ENCODE assay signal across 17 cellular contexts in genomic region chr11:19368726-19369364, GRCh38.
DNase-seq lines count a peak whose midpoint lies in the region; ATAC-seq and TF ChIP-seq lines count a peak whose summit lies in the region.
"Had no signal": no experiment of that assay in that cellular context is flagged by ENCODE, and none has a peak within 500 bp of the region (broad histone marks: within the 10 kb centered on the region; RNA-seq: fewer than 3 reads in every experiment).

No MANE protein-coding gene starts in this region.

- in situ Hi-C loops in KBM-7 (cut with MboI; ENCODE audit: low pct_unique_long_range_greater_than_20kb, low sequenced_read_pairs) = no loop called here

- TF ChIP-seq CTCF in foreskin fibroblast (IDR thresholded peaks at IDR 0.05; ENCODE audit: low read depth, low read length) = no peak

- H3K4me3 ChIP-seq in foreskin fibroblast (ENCODE audit: low read depth in 1 of 2, low read length in 2 of 2) = no peak overlapping the region
- H3K4me3 ChIP-seq: breast epithelium, gastroesophageal sphincter had no signal

- peak; percentile 56 for DNase-seq in AG08395 (ENCODE audit: low spot score)
- peak; percentile 65 for DNase-seq in HCEC 1CT
- peak; percentile 87 to 89 for DNase-seq in foreskin fibroblast
- DNase-seq in activated naive CD4-positive, alpha-beta T cell (lab: John Stamatoyannopoulos, UW) = no peak
- DNase-seq in KBM-7 = no peak
- no peak for DNase-seq in NCI-H1105 (lab: John Stamatoyannopoulos, UW)
- DNase-seq: activated CD4-positive, alpha-beta T cell treated with anti-CD3 and anti-CD28 coated beads, Interleukin-2, amount 10 ng/mL, durations not matched to agents 24 days and 14 days; activated naive CD4-positive, alpha-beta T cell treated with anti-CD3 and anti-CD28 coated beads, Interleukin-2, amount 50 U/mL, for 16 hours; effector CD4-positive, alpha-beta T cell; NCI-H2029; right cardiac atrium; SIG-M5; stimulated activated CD4-positive, alpha-beta T cell treated with anti-CD3 and anti-CD28 coated beads, Interleukin-4, amount 100 ng/mL, for 1 hour had no signal

- no peak for ATAC-seq in HG03520 (IDR thresholded peaks at IDR 0.05; ENCODE audit: unreplicated experiment)
- ATAC-seq: gastroesophageal sphincter, right cardiac atrium had no signal

TF ChIP-seq in PFSK-1, 5 proteins besides CTCF, POLR2A, EP300 and RAD21:
- TF ChIP-seq, protein P1, sequence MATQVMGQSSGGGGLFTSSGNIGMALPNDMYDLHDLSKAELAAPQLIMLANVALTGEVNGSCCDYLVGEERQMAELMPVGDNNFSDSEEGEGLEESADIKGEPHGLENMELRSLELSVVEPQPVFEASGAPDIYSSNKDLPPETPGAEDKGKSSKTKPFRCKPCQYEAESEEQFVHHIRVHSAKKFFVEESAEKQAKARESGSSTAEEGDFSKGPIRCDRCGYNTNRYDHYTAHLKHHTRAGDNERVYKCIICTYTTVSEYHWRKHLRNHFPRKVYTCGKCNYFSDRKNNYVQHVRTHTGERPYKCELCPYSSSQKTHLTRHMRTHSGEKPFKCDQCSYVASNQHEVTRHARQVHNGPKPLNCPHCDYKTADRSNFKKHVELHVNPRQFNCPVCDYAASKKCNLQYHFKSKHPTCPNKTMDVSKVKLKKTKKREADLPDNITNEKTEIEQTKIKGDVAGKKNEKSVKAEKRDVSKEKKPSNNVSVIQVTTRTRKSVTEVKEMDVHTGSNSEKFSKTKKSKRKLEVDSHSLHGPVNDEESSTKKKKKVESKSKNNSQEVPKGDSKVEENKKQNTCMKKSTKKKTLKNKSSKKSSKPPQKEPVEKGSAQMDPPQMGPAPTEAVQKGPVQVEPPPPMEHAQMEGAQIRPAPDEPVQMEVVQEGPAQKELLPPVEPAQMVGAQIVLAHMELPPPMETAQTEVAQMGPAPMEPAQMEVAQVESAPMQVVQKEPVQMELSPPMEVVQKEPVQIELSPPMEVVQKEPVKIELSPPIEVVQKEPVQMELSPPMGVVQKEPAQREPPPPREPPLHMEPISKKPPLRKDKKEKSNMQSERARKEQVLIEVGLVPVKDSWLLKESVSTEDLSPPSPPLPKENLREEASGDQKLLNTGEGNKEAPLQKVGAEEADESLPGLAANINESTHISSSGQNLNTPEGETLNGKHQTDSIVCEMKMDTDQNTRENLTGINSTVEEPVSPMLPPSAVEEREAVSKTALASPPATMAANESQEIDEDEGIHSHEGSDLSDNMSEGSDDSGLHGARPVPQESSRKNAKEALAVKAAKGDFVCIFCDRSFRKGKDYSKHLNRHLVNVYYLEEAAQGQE (IDR thresholded peaks at IDR 0.05; ENCODE audit: insufficient read depth in 1 of 2, low read depth in 2 of 2, low read length in 2 of 2) = peak in 1 of 2 experiments; percentile 65; a peak in 2 of 4 replicates
- TF ChIP-seq SIN3A (IDR thresholded peaks at IDR 0.05; ENCODE audit: borderline replicate concordance, insufficient read depth, low read length) = no peak
- peak; percentile 49; the same call in 1 of the 2 replicates for TF ChIP-seq TAF1 (IDR thresholded peaks at IDR 0.05; ENCODE audit: borderline replicate concordance, insufficient read depth, low read length)
- peak; percentile 50; the same call in 1 of the 2 replicates for TF ChIP-seq POLR2AphosphoS5 (IDR thresholded peaks at IDR 0.05; ENCODE audit: low read depth, low read length)

Comparison
In these comparisons a context has a peak if more than half of its experiments do, and no peak if none do; other contexts are left out.
1. DNase-seq: peak in AG08395 (single experiment), HCEC 1CT (single experiment) and foreskin fibroblast (2 of 2); none in activated naive CD4-positive, alpha-beta T cell (0 of 4), KBM-7 (single experiment) and NCI-H1105 (single experiment).